In the genomic region with DNA sequence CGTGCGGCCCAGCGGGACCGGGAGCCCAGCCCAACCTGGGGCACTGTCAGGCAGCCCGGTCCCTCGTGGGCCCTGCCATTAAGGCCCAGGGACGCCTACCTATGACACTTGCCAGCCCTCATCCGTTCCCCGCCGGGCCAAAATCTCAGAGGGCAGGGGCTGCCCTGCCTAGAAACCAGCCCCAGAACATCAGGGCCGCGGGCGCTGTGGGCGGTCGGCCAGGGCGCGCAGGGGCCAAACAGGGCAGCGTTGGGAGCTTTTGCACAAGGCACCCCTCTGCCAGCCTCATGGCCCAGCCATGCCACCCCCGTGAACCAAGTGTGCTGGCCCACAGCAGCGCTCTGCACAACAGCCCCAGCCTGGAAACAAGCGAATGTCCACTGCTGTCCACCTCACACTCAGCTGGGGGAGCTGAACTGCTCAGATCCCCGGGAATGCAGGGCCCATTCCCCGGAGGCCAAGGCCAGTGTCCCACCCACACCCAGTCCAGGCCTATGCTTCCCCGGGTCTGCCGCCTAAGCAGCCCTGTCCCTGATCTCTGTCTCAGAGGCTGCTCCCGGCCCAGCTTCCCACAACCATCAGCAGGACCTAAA, we compare ENCODE assay signal across 11 cellular contexts. TPM values are rescaled to one million over a fixed set of nuclear protein-coding genes. Genes with fewer than 3 reads are reported as not detected.
A peak's percentile ranks its signal among the peaks of the same experiment; 100 is the strongest.
DNase-seq lines count a peak whose midpoint lies in the region; ATAC-seq, FAIRE-seq and TF ChIP-seq lines count a peak whose summit lies in the region.
"Had no signal": no experiment of that assay in that cellular context is flagged by ENCODE, and none has a peak within 500 bp of the region (broad histone marks: within the 10 kb centered on the region; RNA-seq: fewer than 3 reads in every experiment).

No MANE protein-coding gene starts in this region.

- no peaks in the 10 kb centered on the region for H4K20me1 ChIP-seq in keratinocyte (ENCODE audit: control insufficient read depth, extremely low read depth, insufficient read depth, low read length)

- peak overlapping the region; percentile 7 for H3K4me2 ChIP-seq in keratinocyte (ENCODE audit: control insufficient read depth, extremely low read depth, insufficient read depth, low read depth, low read length)

- CTCF ChIA-PET in WTC11 (lab: Charles Lee): interaction anchor here (0.6 to 7.5 kb wide), 44 partner anchors 9 to 419 kb away, joined by 3 to 127 read pairs (median 6); a partner anchor contains a TSS

- H3K36me3 Mint-ChIP-seq in WTC11 (no peaks in the 10 kb centered on the region), CD14-positive monocyte (no peaks in the 10 kb centered on the region)

- no peak overlapping the region for H3K9ac ChIP-seq in keratinocyte (ENCODE audit: control insufficient read depth, extremely low read depth, insufficient read depth, low read length)

- dilution Hi-C loops in keratinocyte (cut with MboI; ENCODE audit: extremely low pct_ligation_motif_present, low sequenced_read_pairs): no loop called here

- H3K27me3 ChIP-seq in keratinocyte (ENCODE audit: control insufficient read depth, extremely low read depth, insufficient read depth, low read length) (peaks cover 7% of the 10 kb centered on the region), vagina (no peaks in the 10 kb centered on the region), SJCRH30 (no peaks in the 10 kb centered on the region)

- no peaks in the 10 kb centered on the region for H3K9me1 ChIP-seq in keratinocyte (ENCODE audit: control insufficient read depth, extremely low read depth, insufficient read depth, low read length)

- H3K27me3 Mint-ChIP-seq in stimulated activated naive CD8-positive, alpha-beta T cell treated with anti-CD3 and anti-CD28 coated beads, Interleukin-15, amount 100 ng/mL, for 72 hours: peaks cover 38% of the 10 kb centered on the region
- H3K27me3 Mint-ChIP-seq in WTC11 (ENCODE audit: low read depth): peaks cover 33% of the 10 kb centered on the region
- peaks cover 7 to 13% (median 9%) of the 10 kb centered on the region in 3 donors for H3K27me3 Mint-ChIP-seq in CD14-positive monocyte (ENCODE audit: low read depth in 3 of 3)

- ATAC-seq in stimulated activated naive CD8-positive, alpha-beta T cell treated with anti-CD3 and anti-CD28 coated beads, Interleukin-15, amount 100 ng/mL, for 72 hours: peak; percentile 17
- no peak for ATAC-seq in stimulated activated naive CD8-positive, alpha-beta T cell treated with anti-CD3 and anti-CD28 coated beads, Interleukin-15, Interleukin-2, amounts not matched to agents 100 U/mL and 50 U/mL, for 24 hours
- ATAC-seq in WTC11: no peak

- H3K4me1 Mint-ChIP-seq in stimulated activated naive CD8-positive, alpha-beta T cell treated with anti-CD3 and anti-CD28 coated beads, Interleukin-15, amount 100 ng/mL, for 72 hours: peaks cover 37% of the 10 kb centered on the region
- H3K4me1 Mint-ChIP-seq in WTC11: peaks cover 10% of the 10 kb centered on the region
- peaks cover 10% of the 10 kb centered on the region for H3K4me1 Mint-ChIP-seq in CD14-positive monocyte

- intact Hi-C loops in vagina (cut with DNase I) (loop anchor here (5.0 to 10.0 kb wide), 2 partner anchors 101 to 214 kb away; no protein-coding TSS in a partner anchor), CD14-positive monocyte (cut with micrococcal nuclease) (loop anchor here (1.0 to 5.0 kb wide), 4 partner anchors 36 to 102 kb away; no protein-coding TSS in a partner anchor)

- H3K79me2 ChIP-seq in keratinocyte (ENCODE audit: control insufficient read depth, insufficient read depth, low read length): no peaks in the 10 kb centered on the region

- H3K9me3 ChIP-seq in keratinocyte (ENCODE audit: control insufficient read depth, low read depth, low read length) (no peaks in the 10 kb centered on the region), vagina (no peaks in the 10 kb centered on the region), SJCRH30 (replicated peaks) (no peaks in the 10 kb centered on the region)

- no peak overlapping the region for H3K27ac Mint-ChIP-seq in stimulated activated naive CD8-positive, alpha-beta T cell treated with anti-CD3 and anti-CD28 coated beads, Interleukin-15, amount 100 ng/mL, for 72 hours
- H3K27ac Mint-ChIP-seq in WTC11 (no peak overlapping the region), CD14-positive monocyte (peak overlapping the region in 1 of 7 donors; percentile 33)

- no peak overlapping the region for H3K4me3 ChIP-seq in keratinocyte (ENCODE audit: control insufficient read depth in 2 of 3, extremely low read depth in 1 of 3, insufficient read depth in 2 of 3, low read depth in 1 of 3, low read length in 3 of 3)
- peak overlapping the region in 1 of 2 donors; percentile 40 for H3K4me3 ChIP-seq in vagina
- H3K4me3 ChIP-seq in SJCRH30: no peak overlapping the region

- peak overlapping the region; percentile 11 to 77 for H3K4me3 Mint-ChIP-seq in stimulated activated naive CD8-positive, alpha-beta T cell treated with anti-CD3 and anti-CD28 coated beads, Interleukin-15, amount 100 ng/mL, for 72 hours
- H3K4me3 Mint-ChIP-seq in WTC11: peak overlapping the region; percentile 55; the same call in 1 of the 2 replicates
- H3K4me3 Mint-ChIP-seq in CD14-positive monocyte: no peak overlapping the region

- no peaks in the 10 kb centered on the region for H3K36me3 ChIP-seq in keratinocyte (ENCODE audit: control insufficient read depth in 2 of 2, extremely low read depth in 1 of 2, insufficient read depth in 2 of 2, low read length in 2 of 2)
- no peaks in the 10 kb centered on the region for H3K36me3 ChIP-seq in vagina
- H3K36me3 ChIP-seq in SJCRH30: no peaks in the 10 kb centered on the region

- no peaks in the 10 kb centered on the region for H3K9me3 Mint-ChIP-seq in stimulated activated naive CD8-positive, alpha-beta T cell treated with anti-CD3 and anti-CD28 coated beads, Interleukin-15, amount 100 ng/mL, for 72 hours
- H3K9me3 Mint-ChIP-seq in WTC11 (no peaks in the 10 kb centered on the region), CD14-positive monocyte (peaks cover 0 to 2% (median 0%) of the 10 kb centered on the region in 7 donors)

- H3K27ac ChIP-seq in keratinocyte (ENCODE audit: control insufficient read depth, insufficient read depth, low read length) (no peak overlapping the region), vagina (no peak overlapping the region), SJCRH30 (no peak overlapping the region)

- no peak for TF ChIP-seq POLR2A in vagina (IDR thresholded peaks at IDR 0.05)

- H2AFZ ChIP-seq in keratinocyte (ENCODE audit: control insufficient read depth, low read length): no peak overlapping the region

- DNase-seq in stimulated activated naive CD8-positive, alpha-beta T cell treated with anti-CD3 and anti-CD28 coated beads, Interleukin-15, amount 100 ng/mL, for 72 hours: no peak
- DNase-seq in stimulated activated naive CD8-positive, alpha-beta T cell treated with anti-CD3 and anti-CD28 coated beads, Interleukin-15, Interleukin-2, amounts not matched to agents 100 U/mL and 50 U/mL, for 24 hours: no peak
- DNase-seq in WTC11 (ENCODE audit: low spot score): no peak
- DNase-seq in keratinocyte (ENCODE audit: low read depth, low spot score): no peak
- peak; percentile 82 to 83 for DNase-seq in vagina (ENCODE audit: extremely low spot score in 2 of 2)
- DNase-seq in epidermal melanocyte (ENCODE audit: insufficient read length, low spot score): no peak
- no peak for DNase-seq in CD14-positive monocyte (ENCODE audit: low spot score)
- DNase-seq in SJCRH30: no peak

- TF ChIP-seq CTCF in WTC11 (IDR thresholded peaks at IDR 0.05) (no peak), keratinocyte (optimal IDR thresholded peaks at IDR 0.05 in 1 of 3, IDR thresholded peaks at IDR 0.05 in 1 of 3, conservative IDR thresholded peaks at IDR 0.05 in 1 of 3; ENCODE audit: extremely low read depth in 1 of 3, insufficient read depth in 2 of 3, low read length in 3 of 3) (no peak), vagina (IDR thresholded peaks at IDR 0.05) (no peak), CD14-positive monocyte (IDR thresholded peaks at IDR 0.05) (no peak)

- POLR2A ChIA-PET in WTC11 (lab: Charles Lee): interaction anchor here (0.6 to 1.0 kb wide), 5 partner anchors 15 to 107 kb away, joined by 3 to 4 read pairs (median 3); no protein-coding TSS in a partner anchor

- no peak for FAIRE-seq in keratinocyte (lab: Jason Lieb, UNC)

- H3K4me1 ChIP-seq in keratinocyte (ENCODE audit: control insufficient read depth, extremely low read depth, insufficient read depth, low read length): peaks cover 19% of the 10 kb centered on the region
- H3K4me1 ChIP-seq in vagina: peaks cover 24% of the 10 kb centered on the region
- H3K4me1 ChIP-seq in SJCRH30: no peaks in the 10 kb centered on the region

RNA-seq across cellular contexts. Expression of a gene that starts 3.5 kb away (rescaled TPM):
- total RNA-seq in WTC11 (2021): not detected in 3 replicates
- 0.05 to 0.06 TPM in 2 of 3 replicates, not detected in the other for polyA plus RNA-seq in keratinocyte
- polyA plus RNA-seq in keratinocyte (2011; ENCODE audit: low read depth): not detected
- not detected in 2 replicates for polyA plus RNA-seq in keratinocyte (2011; cell fraction: cytosol; rRNA removed)
- polyA plus RNA-seq in keratinocyte (2011; cell fraction: nucleus; rRNA removed): 0.15 and 0.48 TPM in 2 replicates
- polyA plus RNA-seq in keratinocyte (2012; ENCODE audit: low replicate concordance): 0.20 TPM in 1 of 2 replicates, not detected in the other
- not detected in 3 replicates for polyA minus RNA-seq in keratinocyte
- polyA minus RNA-seq in keratinocyte (2011; cell fraction: cytosol; rRNA and poly(A)+ RNA removed): not detected
- polyA minus RNA-seq in keratinocyte (2011; cell fraction: nucleus; rRNA and poly(A)+ RNA removed): 0.32 TPM in 1 of 2 replicates, not detected in the other
- total RNA-seq in vagina: 2.5 TPM
- polyA plus RNA-seq in CD14-positive monocyte: not detected
- 0.10 TPM in 1 of 2 replicates, not detected in the other for total RNA-seq in SJCRH30 (2014; rRNA removed; shearing (Covaris generic))
- total RNA-seq: activated CD8-positive, alpha-beta T cell treated with anti-CD3 and anti-CD28 coated beads, Interleukin-2, amount 10 ng/mL, durations not matched to agents 7 days and 5 days; fibroblast of villous mesenchyme had no signal
- polyA plus RNA-seq: BJ had no signal

RNA-seq across cellular contexts. Expression of a gene that starts 27.9 kb away (rescaled TPM):
- total RNA-seq in WTC11 (2021): 8.5 to 13.9 TPM (median 10.1 TPM) in 3 replicates
- polyA plus RNA-seq in keratinocyte: 1.6 to 2.8 TPM (median 1.9 TPM) in 3 replicates
- 3.4 TPM for polyA plus RNA-seq in keratinocyte (2011; ENCODE audit: low read depth)
- polyA plus RNA-seq in keratinocyte (2011; cell fraction: cytosol; rRNA removed): 0.98 and 2.6 TPM in 2 replicates
- 2.4 and 3.3 TPM in 2 replicates for polyA plus RNA-seq in keratinocyte (2011; cell fraction: nucleus; rRNA removed)
- 3.0 and 4.9 TPM in 2 replicates for polyA plus RNA-seq in keratinocyte (2012; ENCODE audit: low replicate concordance)
- polyA minus RNA-seq in keratinocyte: 0.86 to 4.1 TPM (median 0.93 TPM) in 3 replicates
- polyA minus RNA-seq in keratinocyte (2011; cell fraction: cytosol; rRNA and poly(A)+ RNA removed): 3.1 TPM
- 1.0 and 2.4 TPM in 2 replicates for polyA minus RNA-seq in keratinocyte (2011; cell fraction: nucleus; rRNA and poly(A)+ RNA removed)
- total RNA-seq in vagina: 34.1 TPM
- 10 to 100 TPM; 27.8 to 37.7 TPM for polyA plus RNA-seq in CD14-positive monocyte
- total RNA-seq in SJCRH30 (2014; rRNA removed; shearing (Covaris generic)): 12.4 and 14.2 TPM in 2 replicates

Comparison
In these comparisons a context has a peak if more than half of its experiments do, and no peak if none do; other contexts are left out.
1. DNase-seq: peak in vagina (2 of 2); none in stimulated activated naive CD8-positive, alpha-beta T cell treated with anti-CD3 and anti-CD28 coated beads, Interleukin-15, amount 100 ng/mL, for 72 hours (0 of 2), stimulated activated naive CD8-positive, alpha-beta T cell treated with anti-CD3 and anti-CD28 coated beads, Interleukin-15, Interleukin-2, amounts not matched to agents 100 U/mL and 50 U/mL, for 24 hours (single experiment), WTC11 (single experiment), keratinocyte (single experiment), epidermal melanocyte (single experiment), CD14-positive monocyte (single experiment) and SJCRH30 (0 of 2).
2. H3K4me3 Mint-ChIP-seq: peak in stimulated activated naive CD8-positive, alpha-beta T cell treated with anti-CD3 and anti-CD28 coated beads, Interleukin-15, amount 100 ng/mL, for 72 hours (2 of 2) and WTC11 (single experiment); none in CD14-positive monocyte (0 of 2).